In genomic region chr2:76268928-76269327, GRCh38 we compare ENCODE assay signal across 21 cellular contexts.
DNase-seq lines count a peak whose midpoint lies in the region; ATAC-seq, FAIRE-seq and TF ChIP-seq lines count a peak whose summit lies in the region.
"Had no signal": no experiment of that assay in that cellular context is flagged by ENCODE, and none has a peak within 500 bp of the region (broad histone marks: within the 10 kb centered on the region; RNA-seq: fewer than 3 reads in every experiment).

No MANE protein-coding gene starts in this region.

- H3K9me3 ChIP-seq in PC-3 (ENCODE audit: low read length), result no peaks in the 10 kb centered on the region
- peaks cover 2% of the 10 kb centered on the region for H3K9me3 ChIP-seq in endothelial cell of umbilical vein (replicated peaks; ENCODE audit: control insufficient read depth, insufficient read depth, low read length)
- H3K9me3 ChIP-seq in Karpas-422 (ENCODE audit: low read length), result peaks cover 61% of the 10 kb centered on the region

- DNase-seq in H4 (ENCODE audit: low spot score) (peak; percentile 58), PC-3 (peak; percentile 42), endothelial cell of umbilical vein (ENCODE audit: low read depth, low spot score) (no peak), AG08396 (ENCODE audit: low spot score) (no peak), Karpas-422 (no peak)
- DNase-seq: activated CD4-positive, CD25-positive, alpha-beta regulatory T cell treated with anti-CD3 and anti-CD28 coated beads, Interleukin-2, amount 50 U/mL, for 72 hours; activated naive CD4-positive, alpha-beta T cell treated with anti-CD3 and anti-CD28 coated beads for 36 hours; effector memory CD8-positive, alpha-beta T cell; NCI-H2029 treated with DMSO at 0.1 percent for 48 hours; NCI-H69; occipital lobe; spleen; T-helper 2 cell had no signal

- H3K27ac ChIP-seq in PC-3 (ENCODE audit: low read length) (no peak overlapping the region), endothelial cell of umbilical vein (ENCODE audit: insufficient read depth, low read depth, low read length) (no peak overlapping the region), Karpas-422 (ENCODE audit: low read length) (no peak overlapping the region)
- H3K27ac ChIP-seq: BLaER1 treated with 17β-estradiol and CSF1 and Interleukin-3, amounts not matched to agents 10 nM and 100 nM; spleen had no signal

- no peak for TF ChIP-seq CTCF in PC-3 (conservative IDR thresholded peaks at IDR 0.05; ENCODE audit: low read depth, low read length)
- TF ChIP-seq CTCF in endothelial cell of umbilical vein (IDR thresholded peaks at IDR 0.05; ENCODE audit: extremely low read depth in 1 of 2, insufficient read depth in 1 of 2, low read depth in 1 of 2, low read length in 2 of 2), result no peak
- TF ChIP-seq CTCF in nephron (IDR thresholded peaks at IDR 0.05; ENCODE audit: unreplicated experiment in 3 of 3), result no peak

- H2AFZ ChIP-seq in PC-3 (ENCODE audit: low read length) (no peak overlapping the region), endothelial cell of umbilical vein (ENCODE audit: low read depth, low read length) (no peak overlapping the region), Karpas-422 (ENCODE audit: low read length) (no peak overlapping the region)

- H3K9me3 Mint-ChIP-seq in nephron, result no peaks in the 10 kb centered on the region
- H3K9me3 Mint-ChIP-seq: activated naive CD4-positive, alpha-beta T cell treated with anti-CD3 and anti-CD28 coated beads for 36 hours; mesothelial cell of epicardium; stimulated activated naive CD8-positive, alpha-beta T cell treated with anti-CD3 and anti-CD28 coated beads, Interleukin-15, Interleukin-2, amounts not matched to agents 100 ng/mL and 50 ng/mL, for 24 hours had no signal

- no peaks in the 10 kb centered on the region for H3K27me3 Mint-ChIP-seq in nephron (ENCODE audit: low read depth)
- H3K27me3 Mint-ChIP-seq: effector memory CD8-positive, alpha-beta T cell; stimulated activated naive CD8-positive, alpha-beta T cell treated with anti-CD3 and anti-CD28 coated beads, Interleukin-15, Interleukin-2, amounts not matched to agents 100 ng/mL and 50 ng/mL, for 24 hours had no signal

- H3K27me3 ChIP-seq in PC-3 (ENCODE audit: low read length) (no peaks in the 10 kb centered on the region), endothelial cell of umbilical vein (ENCODE audit: control insufficient read depth in 2 of 2, insufficient read depth in 2 of 2, low read length in 2 of 2) (no peaks in the 10 kb centered on the region), Karpas-422 (ENCODE audit: low read length) (no peaks in the 10 kb centered on the region)
- H3K27me3 ChIP-seq: BLaER1 treated with 17β-estradiol and CSF1 and Interleukin-3, amounts not matched to agents 10 nM and 100 nM; spleen had no signal

- no peak for TF ChIP-seq POLR2A in endothelial cell of umbilical vein (IDR thresholded peaks at IDR 0.05; ENCODE audit: low read depth, low read length)

- H3K27ac Mint-ChIP-seq in nephron, result peak overlapping the region; percentile 31 to 73 (median 56)
- H3K27ac Mint-ChIP-seq: activated naive CD4-positive, alpha-beta T cell treated with anti-CD3 and anti-CD28 coated beads for 36 hours; effector memory CD8-positive, alpha-beta T cell; mesothelial cell of epicardium; stimulated activated naive CD8-positive, alpha-beta T cell treated with anti-CD3 and anti-CD28 coated beads, Interleukin-15, Interleukin-2, amounts not matched to agents 100 ng/mL and 50 ng/mL, for 24 hours had no signal

- H3K4me1 ChIP-seq in PC-3 (ENCODE audit: insufficient read depth, low read length) (no peaks in the 10 kb centered on the region), endothelial cell of umbilical vein (ENCODE audit: control insufficient read depth, extremely low read depth, insufficient read depth, low read length) (no peaks in the 10 kb centered on the region), Karpas-422 (ENCODE audit: low read length) (no peaks in the 10 kb centered on the region)
- H3K4me1 ChIP-seq: BLaER1 treated with 17β-estradiol and CSF1 and Interleukin-3, amounts not matched to agents 10 nM and 100 nM; spleen had no signal

- no peak for FAIRE-seq in endothelial cell of umbilical vein (lab: Jason Lieb, UNC)
- FAIRE-seq: bronchial epithelial cell had no signal

- CTCF ChIA-PET in PC-3 (lab: Charles Lee), result no interaction called here
- CTCF ChIA-PET in endothelial cell of umbilical vein (lab: Charles Lee), result no interaction called here

- no peaks in the 10 kb centered on the region for H4K20me1 ChIP-seq in PC-3 (ENCODE audit: low read length)
- no peaks in the 10 kb centered on the region for H4K20me1 ChIP-seq in endothelial cell of umbilical vein (replicated peaks; ENCODE audit: control insufficient read depth, extremely low read depth, insufficient read depth, low read length)
- H4K20me1 ChIP-seq in Karpas-422 (ENCODE audit: insufficient read depth, low read depth, low read length), result no peaks in the 10 kb centered on the region
- H4K20me1 ChIP-seq: BLaER1 treated with 17β-estradiol and CSF1 and Interleukin-3, amounts not matched to agents 10 nM and 100 nM had no signal

- H3K4me2 ChIP-seq in PC-3 (ENCODE audit: low read length) (no peak overlapping the region), endothelial cell of umbilical vein (ENCODE audit: insufficient read depth, low read length) (no peak overlapping the region), Karpas-422 (ENCODE audit: low read depth, low read length, poor library complexity, severe bottlenecking) (no peak overlapping the region)
- H3K4me2 ChIP-seq: BLaER1 treated with 17β-estradiol and CSF1 and Interleukin-3, amounts not matched to agents 10 nM and 100 nM had no signal

- no TSS peak for BruUV-seq in PC-3 (replicated peaks; lab: Mats Ljungman, UMichigan)
- BruUV-seq in endothelial cell of umbilical vein (replicated peaks; lab: Mats Ljungman, UMichigan), result no TSS peak

- dilution Hi-C loops in endothelial cell of umbilical vein (cut with MboI; ENCODE audit: extremely low pct_ligation_motif_present, low sequenced_read_pairs), result no loop called here

- no peaks in the 10 kb centered on the region for H3K36me3 Mint-ChIP-seq in nephron (ENCODE audit: low read depth)
- H3K36me3 Mint-ChIP-seq: mesothelial cell of epicardium had no signal

- no peak overlapping the region for H3K4me3 ChIP-seq in PC-3 (ENCODE audit: low read length)
- no peak overlapping the region for H3K4me3 ChIP-seq in endothelial cell of umbilical vein (replicated peaks in 1 of 3; ENCODE audit: insufficient read depth in 1 of 3, low read depth in 1 of 3, low read length in 3 of 3)
- no peak overlapping the region for H3K4me3 ChIP-seq in Karpas-422 (ENCODE audit: low read length)
- H3K4me3 ChIP-seq: BLaER1 treated with 17β-estradiol and CSF1 and Interleukin-3, amounts not matched to agents 10 nM and 100 nM; spleen had no signal

- peaks cover 12% of the 10 kb centered on the region for H3K4me1 Mint-ChIP-seq in nephron

- H3K9ac ChIP-seq in PC-3 (ENCODE audit: low read length) (no peak overlapping the region), endothelial cell of umbilical vein (replicated peaks; ENCODE audit: extremely low read depth, insufficient read depth, low read length) (no peak overlapping the region), Karpas-422 (ENCODE audit: low read length) (no peak overlapping the region)
- H3K9ac ChIP-seq: BLaER1 treated with 17β-estradiol and CSF1 and Interleukin-3, amounts not matched to agents 10 nM and 100 nM had no signal

- H3K79me2 ChIP-seq in PC-3 (ENCODE audit: low read length) (no peaks in the 10 kb centered on the region), endothelial cell of umbilical vein (ENCODE audit: control insufficient read depth, insufficient read depth, low read length) (no peaks in the 10 kb centered on the region), Karpas-422 (ENCODE audit: low read length) (no peaks in the 10 kb centered on the region)

- H3K36me3 ChIP-seq in PC-3 (ENCODE audit: low read depth, low read length) (no peaks in the 10 kb centered on the region), endothelial cell of umbilical vein (ENCODE audit: control insufficient read depth in 2 of 2, extremely low read depth in 1 of 2, insufficient read depth in 2 of 2, low read length in 2 of 2) (no peaks in the 10 kb centered on the region), Karpas-422 (ENCODE audit: insufficient read depth, low read length) (no peaks in the 10 kb centered on the region)
- H3K36me3 ChIP-seq: BLaER1 treated with 17β-estradiol and CSF1 and Interleukin-3, amounts not matched to agents 10 nM and 100 nM; spleen had no signal

- POLR2A ChIA-PET in PC-3 (lab: Charles Lee; ENCODE audit: unreplicated experiment), result no interaction called here
- POLR2A ChIA-PET in endothelial cell of umbilical vein (lab: Charles Lee), result no interaction called here

- intact Hi-C loops in PC-3 (cut with micrococcal nuclease) (no loop called here), endothelial cell of umbilical vein (cut with micrococcal nuclease) (no loop called here)

- no peaks in the 10 kb centered on the region for H3K9me1 ChIP-seq in endothelial cell of umbilical vein (replicated peaks; ENCODE audit: control insufficient read depth, extremely low read depth, insufficient read depth, low read length)

- ATAC-seq in PC-3 (no peak), GM18517 (IDR thresholded peaks at IDR 0.05; ENCODE audit: unreplicated experiment) (no peak), GM18868 (IDR thresholded peaks at IDR 0.05; ENCODE audit: unreplicated experiment) (no peak)
- ATAC-seq: effector memory CD8-positive, alpha-beta T cell; Panc1 had no signal

- H3K4me3 Mint-ChIP-seq in nephron, result no peak overlapping the region
- H3K4me3 Mint-ChIP-seq: activated naive CD4-positive, alpha-beta T cell treated with anti-CD3 and anti-CD28 coated beads for 36 hours; effector memory CD8-positive, alpha-beta T cell; mesothelial cell of epicardium; stimulated activated naive CD8-positive, alpha-beta T cell treated with anti-CD3 and anti-CD28 coated beads, Interleukin-15, Interleukin-2, amounts not matched to agents 100 ng/mL and 50 ng/mL, for 24 hours had no signal

- H3F3A ChIP-seq in PC-3 (ENCODE audit: low read length, unreplicated experiment), result no peaks in the 10 kb centered on the region

- no peaks in the 10 kb centered on the region for H3K9me2 ChIP-seq in PC-3 (replicated peaks; ENCODE audit: low read length)
- H3K9me2 ChIP-seq in Karpas-422 (replicated peaks; ENCODE audit: insufficient read depth, low read length), result no peaks in the 10 kb centered on the region

TF ChIP-seq in endothelial cell of umbilical vein, 7 proteins besides CTCF, POLR2A, EP300 and RAD21:
- peak; percentile 23 for TF ChIP-seq JUN (IDR thresholded peaks at IDR 0.05; ENCODE audit: borderline replicate concordance, insufficient read depth, insufficient read length, low read depth)
- no peak for TF ChIP-seq EZH2 (IDR thresholded peaks at IDR 0.05; ENCODE audit: borderline replicate concordance, low read depth, low read length, severe bottlenecking)
TF ChIP-seq in endothelial cell of umbilical vein: peak in this region for 1.

Comparison
In these comparisons a context has a peak if more than half of its experiments do, and no peak if none do; other contexts are left out.
1. DNase-seq: peak in H4 (single experiment) and PC-3 (single experiment); none in endothelial cell of umbilical vein (single experiment), AG08396 (single experiment) and Karpas-422 (single experiment).